9 cellular contexts compared by ENCODE assay signal in genomic region chr21:20971296-20971921, GRCh38. TPM values are rescaled to one million over a fixed set of nuclear protein-coding genes. Genes with fewer than 3 reads are reported as not detected.
DNase-seq lines count a peak whose midpoint lies in the region; ATAC-seq, FAIRE-seq and TF ChIP-seq lines count a peak whose summit lies in the region.
"Had no signal": no experiment of that assay in that cellular context is flagged by ENCODE, and none has a peak within 500 bp of the region (broad histone marks: within the 10 kb centered on the region; RNA-seq: fewer than 3 reads in every experiment).

No MANE protein-coding gene starts in this region.

- H3K4me3 Mint-ChIP-seq in activated T-helper 2 cell treated with anti-CD3 and anti-CD28 coated beads, Interferon-gamma antibody, Interleukin-2, Interleukin-4, amounts not matched to agents 10 μg/mL and 5 μg/mL and 100 μg/mL, durations not matched to agents 14 hours and 24 hours and 36 hours (ENCODE audit: low read depth): no peak overlapping the region

- CTCF ChIA-PET in mammary epithelial cell (lab: Charles Lee; ENCODE audit: low non-redundant PET): no interaction called here

- no TSS peak for BruUV-seq in mammary epithelial cell (replicated peaks; lab: Mats Ljungman, UMichigan)

- H3K27ac Mint-ChIP-seq in activated T-helper 2 cell treated with anti-CD3 and anti-CD28 coated beads, Interferon-gamma antibody, Interleukin-2, Interleukin-4, amounts not matched to agents 10 μg/mL and 5 μg/mL and 100 μg/mL, durations not matched to agents 14 hours and 24 hours and 36 hours: no peak overlapping the region

- DNase-seq in DMS53 (lab: John Stamatoyannopoulos, UW) (peak; percentile 69), HL-60 (ENCODE audit: low read depth in 1 of 2, low spot score in 1 of 2) (peak; percentile 15 to 31), NOMO-1 (lab: John Stamatoyannopoulos, UW; ENCODE audit: unreplicated experiment in 2 of 2) (peak; percentile 6 to 65), mammary epithelial cell (no peak), left lung (peak in 1 of 2 donors; percentile 38), urothelium cell line (ENCODE audit: low spot score) (peak; percentile 52)
- no peak for DNase-seq in activated T-helper 2 cell treated with anti-CD3 and anti-CD28 coated beads, Interferon-gamma antibody, Interleukin-2, Interleukin-4, amounts not matched to agents 10 μg/mL and 5 μg/mL and 100 μg/mL, durations not matched to agents 14 hours and 24 hours and 36 hours (ENCODE audit: low spot score)
- no peak for DNase-seq in effector memory CD4-positive, alpha-beta T cell

- H3K27ac ChIP-seq in HL-60 (replicated peaks) (no peak overlapping the region), mammary epithelial cell (ENCODE audit: insufficient read depth, low read depth, low read length) (no peak overlapping the region), left lung (no peak overlapping the region)
- H3K27ac ChIP-seq in effector memory CD4-positive, alpha-beta T cell (ENCODE audit: insufficient read depth, low read length, poor library complexity, severe bottlenecking): no peak overlapping the region
- H3K27ac ChIP-seq: neutrophil had no signal

- no peaks in the 10 kb centered on the region for H4K20me1 ChIP-seq in mammary epithelial cell (ENCODE audit: insufficient read depth, low read length)

- intact Hi-C loops in mammary epithelial cell (cut with micrococcal nuclease) (no loop called here), left lung (cut with DNase I) (no loop called here)
- intact Hi-C loops in activated T-helper 2 cell treated with anti-CD3 and anti-CD28 coated beads, Interferon-gamma antibody, Interleukin-2, Interleukin-4, amounts not matched to agents 10 μg/mL and 5 μg/mL and 100 μg/mL, durations not matched to agents 14 hours and 24 hours and 36 hours (cut with micrococcal nuclease): no loop called here

- H3K4me1 Mint-ChIP-seq in activated T-helper 2 cell treated with anti-CD3 and anti-CD28 coated beads, Interferon-gamma antibody, Interleukin-2, Interleukin-4, amounts not matched to agents 10 μg/mL and 5 μg/mL and 100 μg/mL, durations not matched to agents 14 hours and 24 hours and 36 hours (ENCODE audit: low read depth): no peaks in the 10 kb centered on the region

- dilution Hi-C loops in mammary epithelial cell (cut with HindIII; ENCODE audit: low sequenced_read_pairs): no loop called here

- H3K27me3 Mint-ChIP-seq in activated T-helper 2 cell treated with anti-CD3 and anti-CD28 coated beads, Interferon-gamma antibody, Interleukin-2, Interleukin-4, amounts not matched to agents 10 μg/mL and 5 μg/mL and 100 μg/mL, durations not matched to agents 14 hours and 24 hours and 36 hours (ENCODE audit: low read depth): no peaks in the 10 kb centered on the region

- ATAC-seq in left lung: peak; percentile 68

- 0% methylated on average over 2 of the region's 2 CpGs for WGBS in mammary epithelial cell (ENCODE audit: low coverage, missing lambda C conversion rate)

- no peaks in the 10 kb centered on the region for H3K36me3 ChIP-seq in mammary epithelial cell (ENCODE audit: insufficient read depth, low read length)
- no peaks in the 10 kb centered on the region for H3K36me3 ChIP-seq in left lung
- no peaks in the 10 kb centered on the region for H3K36me3 ChIP-seq in effector memory CD4-positive, alpha-beta T cell (ENCODE audit: control insufficient read depth, insufficient read depth, low read length)
- H3K36me3 ChIP-seq: neutrophil had no signal

- no peak overlapping the region for H3K4me2 ChIP-seq in mammary epithelial cell (ENCODE audit: insufficient read depth, low read depth, low read length)

- H3K4me3 ChIP-seq in HL-60 (replicated peaks; ENCODE audit: insufficient read depth, low read length) (no peak overlapping the region), mammary epithelial cell (replicated peaks in 1 of 3; ENCODE audit: insufficient read depth in 1 of 3, low read depth in 2 of 3, low read length in 3 of 3) (no peak overlapping the region), left lung (no peak overlapping the region)
- no peak overlapping the region for H3K4me3 ChIP-seq in effector memory CD4-positive, alpha-beta T cell (ENCODE audit: insufficient read depth, low read depth, low read length, poor library complexity, severe bottlenecking)

- H3K9me3 ChIP-seq in mammary epithelial cell (replicated peaks; ENCODE audit: insufficient read depth, low read length) (peaks cover 22% of the 10 kb centered on the region), left lung (no peaks in the 10 kb centered on the region)
- H3K9me3 ChIP-seq in effector memory CD4-positive, alpha-beta T cell (ENCODE audit: control insufficient read depth, low read length): no peaks in the 10 kb centered on the region
- H3K9me3 ChIP-seq: neutrophil had no signal

- in situ Hi-C loops in mammary epithelial cell (cut with MboI; ENCODE audit: low sequenced_read_pairs in 2 of 2): no loop called here

- TF ChIP-seq CTCF in HL-60 (IDR thresholded peaks at IDR 0.05; ENCODE audit: insufficient read depth, low read length) (no peak), mammary epithelial cell (conservative IDR thresholded peaks at IDR 0.05 in 1 of 2, IDR thresholded peaks at IDR 0.05 in 1 of 2; ENCODE audit: extremely low read depth in 1 of 2, insufficient read depth in 1 of 2, low read depth in 1 of 2, low read length in 2 of 2) (peak; percentile 10 to 34), left lung (IDR thresholded peaks at IDR 0.05) (peak in 1 of 2 donors; percentile 44)

- H3K27me3 ChIP-seq in HL-60 (ENCODE audit: insufficient read depth, poor library complexity, severe bottlenecking) (no peaks in the 10 kb centered on the region), mammary epithelial cell (ENCODE audit: insufficient read depth, low read length) (no peaks in the 10 kb centered on the region), left lung (no peaks in the 10 kb centered on the region)
- no peaks in the 10 kb centered on the region for H3K27me3 ChIP-seq in effector memory CD4-positive, alpha-beta T cell (replicated peaks; ENCODE audit: control insufficient read depth, insufficient read depth, low read length, poor library complexity, severe bottlenecking)
- H3K27me3 ChIP-seq: neutrophil had no signal

- no peaks in the 10 kb centered on the region for H3K4me1 ChIP-seq in mammary epithelial cell (ENCODE audit: insufficient read depth, low read length)
- no peaks in the 10 kb centered on the region for H3K4me1 ChIP-seq in left lung
- H3K4me1 ChIP-seq in effector memory CD4-positive, alpha-beta T cell (ENCODE audit: control insufficient read depth, insufficient read depth, low read length, poor library complexity, severe bottlenecking): no peaks in the 10 kb centered on the region

- H3K9me3 Mint-ChIP-seq in activated T-helper 2 cell treated with anti-CD3 and anti-CD28 coated beads, Interferon-gamma antibody, Interleukin-2, Interleukin-4, amounts not matched to agents 10 μg/mL and 5 μg/mL and 100 μg/mL, durations not matched to agents 14 hours and 24 hours and 36 hours: peaks cover 4% of the 10 kb centered on the region

- no peak overlapping the region for H2AFZ ChIP-seq in mammary epithelial cell (ENCODE audit: low read depth, low read length)

- no peaks in the 10 kb centered on the region for H3K79me2 ChIP-seq in mammary epithelial cell (ENCODE audit: insufficient read depth, low read length)

- no peak overlapping the region for H3K9ac ChIP-seq in mammary epithelial cell (ENCODE audit: insufficient read depth, low read length)

- no peaks in the 10 kb centered on the region for H3K36me3 Mint-ChIP-seq in activated T-helper 2 cell treated with anti-CD3 and anti-CD28 coated beads, Interferon-gamma antibody, Interleukin-2, Interleukin-4, amounts not matched to agents 10 μg/mL and 5 μg/mL and 100 μg/mL, durations not matched to agents 14 hours and 24 hours and 36 hours (ENCODE audit: low read depth)

- FAIRE-seq in urothelium cell line (lab: Jason Lieb, UNC): no peak

RNA-seq across cellular contexts. Expression of gene NCAM2, which starts 26.8 kb away (rescaled TPM):
- total RNA-seq in mammary epithelial cell (under 1 TPM in 1 of 2 donors, not detected in 1; 0.17 TPM), left lung (10 to 100 TPM; 19.7 to 30.4 TPM)
- polyA plus RNA-seq in mammary epithelial cell: not detected
- polyA minus RNA-seq in mammary epithelial cell: not detected
- total RNA-seq in activated T-helper 2 cell treated with anti-CD3 and anti-CD28 coated beads, Interferon-gamma antibody, Interleukin-2, Interleukin-4, amounts not matched to agents 10 μg/mL and 5 μg/mL and 100 μg/mL, durations not matched to agents 14 hours and 24 hours and 36 hours: 0.23 TPM in 1 of 2 replicates, not detected in the other

Comparison
In these comparisons a context has a peak if more than half of its experiments do, and no peak if none do; other contexts are left out.
1. DNase-seq: peak in DMS53 (single experiment), HL-60 (2 of 2), NOMO-1 (2 of 2) and urothelium cell line (single experiment); none in mammary epithelial cell (single experiment), activated T-helper 2 cell treated with anti-CD3 and anti-CD28 coated beads, Interferon-gamma antibody, Interleukin-2, Interleukin-4, amounts not matched to agents 10 μg/mL and 5 μg/mL and 100 μg/mL, durations not matched to agents 14 hours and 24 hours and 36 hours (single experiment) and effector memory CD4-positive, alpha-beta T cell (0 of 3).
2. RNA of gene NCAM2, which starts 26.8 kb away (total RNA-seq): 19.7 to 30.4 TPM in left lung; 0.17 TPM in mammary epithelial cell and 0.23 TPM in activated T-helper 2 cell treated with anti-CD3 and anti-CD28 coated beads, Interferon-gamma antibody, Interleukin-2, Interleukin-4, amounts not matched to agents 10 μg/mL and 5 μg/mL and 100 μg/mL, durations not matched to agents 14 hours and 24 hours and 36 hours; every median in the first group is over 10 times any median in the second.